1 cellular context compared by ENCODE assay signal in the genomic region with DNA sequence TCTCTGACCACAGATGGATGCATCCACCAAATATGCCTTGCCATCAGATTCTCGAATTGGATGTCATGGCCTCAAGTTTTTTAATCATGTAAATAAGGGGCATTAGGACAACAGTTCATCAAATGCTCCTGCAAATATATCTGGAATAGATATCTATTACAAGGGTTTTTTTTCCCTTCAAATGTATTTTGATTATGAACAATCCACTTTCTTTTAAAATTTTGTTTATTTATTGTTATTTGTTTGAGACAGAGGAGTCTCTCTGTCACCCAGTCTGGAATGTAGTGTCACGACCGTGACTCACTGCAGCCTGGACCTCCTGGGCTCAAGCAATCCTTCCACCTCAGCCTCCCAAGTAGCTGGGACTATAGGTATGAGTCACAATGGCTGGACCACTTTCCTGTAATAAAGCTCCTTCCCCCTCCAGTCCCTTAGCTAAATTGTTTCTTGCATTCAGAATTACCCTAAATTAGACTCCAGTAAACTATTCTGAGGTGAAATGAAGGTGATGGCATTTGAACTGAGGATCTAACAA.
TF ChIP-seq lines count a peak whose summit lies in the region.

No MANE protein-coding gene starts in this region.

TF ChIP-seq in H1, 55 proteins besides CTCF, POLR2A, EP300 and RAD21 (continued from another document):
- TF ChIP-seq RBBP5 (IDR thresholded peaks at IDR 0.05; ENCODE audit: borderline replicate concordance, low read depth, low read length): no peak
- TF ChIP-seq, protein P1, sequence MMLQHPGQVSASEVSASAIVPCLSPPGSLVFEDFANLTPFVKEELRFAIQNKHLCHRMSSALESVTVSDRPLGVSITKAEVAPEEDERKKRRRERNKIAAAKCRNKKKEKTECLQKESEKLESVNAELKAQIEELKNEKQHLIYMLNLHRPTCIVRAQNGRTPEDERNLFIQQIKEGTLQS (IDR thresholded peaks at IDR 0.05; ENCODE audit: insufficient read depth, low read depth, low read length): no peak
- no peak for TF ChIP-seq GABPA (IDR thresholded peaks at IDR 0.05; ENCODE audit: borderline replicate concordance, insufficient read depth, low read length)
- TF ChIP-seq YY1 (IDR thresholded peaks at IDR 0.05; ENCODE audit: low read depth, low read length): no peak
- TF ChIP-seq TEAD4 (IDR thresholded peaks at IDR 0.05; ENCODE audit: low read depth, low read length): no peak
- TF ChIP-seq CHD2 (IDR thresholded peaks at IDR 0.05; ENCODE audit: low read length): no peak
- TF ChIP-seq CEBPB (IDR thresholded peaks at IDR 0.05; ENCODE audit: low read depth, low read length): no peak
- no peak for TF ChIP-seq EZH2 (IDR thresholded peaks at IDR 0.05; ENCODE audit: low read depth, low read length, severe bottlenecking)
